Comparison of ENCODE assay signal across 21 cellular contexts in genomic region chr18:7165846-7166393, GRCh38. TPM values are rescaled to one million over a fixed set of nuclear protein-coding genes. Genes with fewer than 3 reads are reported as not detected.
A peak's percentile ranks its signal among the peaks of the same experiment; 100 is the strongest.
DNase-seq lines count a peak whose midpoint lies in the region; ATAC-seq, FAIRE-seq and TF ChIP-seq lines count a peak whose summit lies in the region.
"Had no signal": no experiment of that assay in that cellular context is flagged by ENCODE, and none has a peak within 500 bp of the region (broad histone marks: within the 10 kb centered on the region; RNA-seq: fewer than 3 reads in every experiment).

No MANE protein-coding gene starts in this region.

- CTCF ChIA-PET in Caco-2 (lab: Charles Lee): interaction anchor here (1.0 to 1.5 kb wide), 3 partner anchors 8 to 33 kb away, joined by 3 to 4 read pairs (median 4); no protein-coding TSS in a partner anchor

- no peak for FAIRE-seq in astrocyte (lab: Jason Lieb, UNC)
- FAIRE-seq: GM12878 had no signal

- intact Hi-C loops in Caco-2 (cut with micrococcal nuclease; ENCODE audit: unreplicated experiment) (no loop called here), spleen (cut with DNase I; ENCODE audit: low total_unique reads) (no loop called here), aorta (cut with DNase I) (no loop called here)

- H3K27ac ChIP-seq in astrocyte (ENCODE audit: low read depth, low read length) (no peak overlapping the region), spleen (no peak overlapping the region), aorta (ENCODE audit: low read depth in 1 of 2, low read length in 2 of 2) (no peak overlapping the region)
- H3K27ac ChIP-seq: BLaER1 had no signal

- H3K9ac ChIP-seq in astrocyte (ENCODE audit: low read length): no peak overlapping the region
- H3K9ac ChIP-seq: BLaER1 had no signal

- H3K9me3 Mint-ChIP-seq in Caco-2 (ENCODE audit: unreplicated experiment) (no peaks in the 10 kb centered on the region), astrocyte (ENCODE audit: unreplicated experiment) (no peaks in the 10 kb centered on the region)
- H3K9me3 Mint-ChIP-seq: CD14-positive monocyte had no signal

- DNase-seq in Caco-2 (no peak), astrocyte (ENCODE audit: low read depth) (no peak), spleen (peak; percentile 56), aorta (no peak), activated T-cell treated with anti-CD3 and anti-CD28 coated beads for 4 hours (no peak), islet precursor cell (no peak)
- DNase-seq in stimulated activated CD4-positive, alpha-beta T cell treated with anti-CD3 and anti-CD28 coated beads, Interleukin-1b, Interleukin-23, amount 100 ng/mL, for 48 hours: no peak
- DNase-seq: 8988T; CD4-positive, alpha-beta memory T cell; DMS 273 treated with DMSO at 0.1 percent for 48 hours; DMS53; DND-41; EL; GOT3; H7 had no signal

- peaks cover 58% of the 10 kb centered on the region for H3K4me1 Mint-ChIP-seq in Caco-2 (ENCODE audit: low read depth, unreplicated experiment)
- H3K4me1 Mint-ChIP-seq in astrocyte (ENCODE audit: low read depth, unreplicated experiment): peaks cover 18% of the 10 kb centered on the region
- H3K4me1 Mint-ChIP-seq: CD4-positive, alpha-beta memory T cell had no signal

- TF ChIP-seq CTCF in Caco-2 (IDR thresholded peaks at IDR 0.05; ENCODE audit: insufficient read depth in 1 of 2, low read depth in 1 of 2, low read length in 1 of 2, severe bottlenecking in 1 of 2, unreplicated experiment in 1 of 2): no peak
- TF ChIP-seq CTCF in astrocyte (IDR thresholded peaks at IDR 0.05; ENCODE audit: insufficient read depth, low read depth, low read length): no peak
- no peak for TF ChIP-seq CTCF in spleen (IDR thresholded peaks at IDR 0.05 in 8 of 11, conservative IDR thresholded peaks at IDR 0.05 in 3 of 11)

- H4K20me1 ChIP-seq in astrocyte (ENCODE audit: insufficient read depth, low read length): no peaks in the 10 kb centered on the region
- H4K20me1 ChIP-seq: BLaER1 had no signal

- H3K36me3 Mint-ChIP-seq in Caco-2 (ENCODE audit: insufficient read depth, unreplicated experiment) (peaks cover 6% of the 10 kb centered on the region), astrocyte (ENCODE audit: low read depth, unreplicated experiment) (no peaks in the 10 kb centered on the region)
- H3K36me3 Mint-ChIP-seq: CD14-positive monocyte; CD4-positive, alpha-beta memory T cell had no signal

- BruUV-seq in Caco-2 (replicated peaks; lab: Mats Ljungman, UMichigan): no TSS peak

- H3K79me2 ChIP-seq in astrocyte (ENCODE audit: insufficient read depth, low read length): no peaks in the 10 kb centered on the region

- H2AFZ ChIP-seq in astrocyte (ENCODE audit: low read depth, low read length): no peak overlapping the region

- TF ChIP-seq POLR2A in spleen (IDR thresholded peaks at IDR 0.05): no peak

- H3K27me3 ChIP-seq in Caco-2 (replicated peaks; ENCODE audit: control insufficient read depth, insufficient read depth, low read length) (no peaks in the 10 kb centered on the region), astrocyte (ENCODE audit: insufficient read depth, low read length) (no peaks in the 10 kb centered on the region), spleen (replicated peaks in 1 of 7) (no peaks in the 10 kb centered on the region), aorta (ENCODE audit: control insufficient read depth in 1 of 2, insufficient read depth in 2 of 2, low read length in 1 of 2) (no peaks in the 10 kb centered on the region)
- H3K27me3 ChIP-seq: BLaER1 had no signal

- H3K4me3 ChIP-seq in Caco-2 (ENCODE audit: low read depth, low read length) (no peak overlapping the region), astrocyte (ENCODE audit: insufficient read depth, low read depth, low read length) (no peak overlapping the region), spleen (no peak overlapping the region), aorta (ENCODE audit: low read length in 2 of 2) (no peak overlapping the region)
- H3K4me3 ChIP-seq: BLaER1, GM12878 had no signal

- no peaks in the 10 kb centered on the region for H3K27me3 Mint-ChIP-seq in Caco-2 (ENCODE audit: insufficient read depth, unreplicated experiment)
- peaks cover 1% of the 10 kb centered on the region for H3K27me3 Mint-ChIP-seq in astrocyte (ENCODE audit: low read depth, unreplicated experiment)
- H3K27me3 Mint-ChIP-seq: CD4-positive, alpha-beta memory T cell had no signal

- ATAC-seq in aorta (ENCODE audit: low FRiP score): peak; percentile 23
- ATAC-seq: GM12878, HCT116 had no signal

- peaks cover 75% of the 10 kb centered on the region for H3K4me1 ChIP-seq in Caco-2
- H3K4me1 ChIP-seq in astrocyte (ENCODE audit: insufficient read depth, low read length): no peaks in the 10 kb centered on the region
- peaks cover 0 to 5% (median 0%) of the 10 kb centered on the region in 6 donors for H3K4me1 ChIP-seq in spleen
- H3K4me1 ChIP-seq in aorta (ENCODE audit: control insufficient read depth in 1 of 2, insufficient read depth in 2 of 2, low read length in 2 of 2): no peaks in the 10 kb centered on the region
- H3K4me1 ChIP-seq: BLaER1 had no signal

- H3K36me3 ChIP-seq in Caco-2 (ENCODE audit: control insufficient read depth, insufficient read depth, low read length) (no peaks in the 10 kb centered on the region), astrocyte (ENCODE audit: insufficient read depth, low read length) (no peaks in the 10 kb centered on the region), spleen (no peaks in the 10 kb centered on the region), aorta (ENCODE audit: control insufficient read depth in 1 of 2, insufficient read depth in 2 of 2, low read length in 1 of 2) (no peaks in the 10 kb centered on the region)
- H3K36me3 ChIP-seq: BLaER1 had no signal

- WGBS in spleen, 5 donors: 78 to 89% (median 83%) methylated on average over 11 of the region's 11 CpGs
- 84 to 85% methylated on average over 11 of the region's 11 CpGs for WGBS in aorta, 2 donors

- H3K4me3 Mint-ChIP-seq in Caco-2 (ENCODE audit: unreplicated experiment) (no peak overlapping the region), astrocyte (ENCODE audit: unreplicated experiment) (no peak overlapping the region)
- H3K4me3 Mint-ChIP-seq: CD14-positive monocyte; CD4-positive, alpha-beta memory T cell had no signal

- POLR2A ChIA-PET in Caco-2 (lab: Charles Lee): no interaction called here

- no peak overlapping the region for H3K4me2 ChIP-seq in astrocyte (ENCODE audit: low read length)
- H3K4me2 ChIP-seq: BLaER1 had no signal

- H3K9me3 ChIP-seq in Caco-2: no peaks in the 10 kb centered on the region
- H3K9me3 ChIP-seq in astrocyte (ENCODE audit: insufficient read depth, low read depth, low read length): no peaks in the 10 kb centered on the region
- H3K9me3 ChIP-seq in spleen: no peaks in the 10 kb centered on the region
- no peaks in the 10 kb centered on the region for H3K9me3 ChIP-seq in aorta (ENCODE audit: control insufficient read depth, low read length)
- H3K9me3 ChIP-seq: BLaER1 had no signal

- H3K27ac Mint-ChIP-seq in Caco-2 (ENCODE audit: unreplicated experiment) (peak overlapping the region; percentile 22), astrocyte (ENCODE audit: unreplicated experiment) (peak overlapping the region; percentile 36)

RNA-seq across cellular contexts. Expression of gene LAMA1, which starts 48.3 kb away (rescaled TPM):
- total RNA-seq in Caco-2 (2022) (122 and 129 TPM in 2 replicates), astrocyte (17.4 and 18.3 TPM in 2 replicates), spleen (1 to 10 TPM in 4 of 7 donors, under 1 TPM in 3; 0.34 to 2.3 (median 1.3) TPM), aorta (1 to 10 TPM in 1 of 2 donors, under 1 TPM in 1; 0.78 to 3.1 TPM)
- polyA plus RNA-seq in spleen (under 1 TPM; 0.20 to 0.52 (median 0.45) TPM), aorta (under 1 TPM in 1 of 2 donors, not detected in 1; 0.41 TPM)
- total RNA-seq: A673; CD4-positive, alpha-beta memory T cell; HT-29 had no signal
- polyA plus RNA-seq: CD14-positive monocyte; CD4-positive, alpha-beta memory T cell had no signal
